Comparison of ENCODE assay signal across 8 cellular contexts in the genomic region with DNA sequence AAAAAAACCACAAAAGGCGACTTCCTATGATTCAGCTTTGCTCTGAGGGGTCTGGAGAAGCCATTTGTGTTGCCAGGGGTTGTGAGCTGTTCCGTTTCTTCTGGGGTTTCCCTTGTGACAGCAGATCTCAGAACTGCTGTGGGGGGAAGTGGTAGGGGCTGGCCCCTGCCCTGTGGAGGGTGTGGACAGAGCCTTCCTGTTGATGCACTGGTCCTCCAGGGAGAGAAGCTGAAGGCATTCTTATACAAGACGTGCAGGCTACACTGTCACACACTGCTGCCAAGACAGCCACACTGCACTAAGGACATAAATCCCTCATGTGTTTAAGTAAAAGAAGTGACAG. TPM values are rescaled to one million over a fixed set of nuclear protein-coding genes. Genes with fewer than 3 reads are reported as not detected.
DNase-seq lines count a peak whose midpoint lies in the region; ATAC-seq and TF ChIP-seq lines count a peak whose summit lies in the region.

No MANE protein-coding gene starts in this region.

- no peaks in the 10 kb centered on the region for H3K9me3 Mint-ChIP-seq in activated T-helper 17 cell treated with anti-CD3 and anti-CD28 coated beads, Interleukin-2, amount 50 U/mL, for 72 hours

- no peak for TF ChIP-seq POLR2A in thyroid gland (IDR thresholded peaks at IDR 0.05)

- DNase-seq in GM10248 (ENCODE audit: extremely low spot score): peak; percentile 84
- DNase-seq in Jurkat, Clone E6-1 (ENCODE audit: low read depth, low spot score): peak; percentile 52
- peak; percentile 10 for DNase-seq in stimulated activated CD4-positive, alpha-beta T cell treated with anti-CD3 and anti-CD28 coated beads, Interleukin-12 subunit alpha, Interleukin-12 subunit beta, amount 100 ng/mL, for 4 hours
- no peak for DNase-seq in mammary epithelial cell
- no peak for DNase-seq in thyroid gland
- no peak for DNase-seq in WERI-Rb-1

- no peaks in the 10 kb centered on the region for H3K36me3 ChIP-seq in mammary epithelial cell (ENCODE audit: insufficient read depth, low read length)
- H3K36me3 ChIP-seq in thyroid gland: no peaks in the 10 kb centered on the region
- H3K36me3 ChIP-seq in WERI-Rb-1: no peaks in the 10 kb centered on the region

- peak; percentile 87 for ATAC-seq in GM21526 (IDR thresholded peaks at IDR 0.05; ENCODE audit: low FRiP score, unreplicated experiment)
- peak; percentile 99 for ATAC-seq in activated T-helper 17 cell treated with anti-CD3 and anti-CD28 coated beads, Interleukin-2, amount 50 U/mL, for 72 hours (replicated peaks)

- no peaks in the 10 kb centered on the region for H3K27me3 Mint-ChIP-seq in activated T-helper 17 cell treated with anti-CD3 and anti-CD28 coated beads, Interleukin-2, amount 50 U/mL, for 72 hours

- in situ Hi-C loops in mammary epithelial cell (cut with MboI; ENCODE audit: low sequenced_read_pairs in 2 of 2): loop anchor here in 1 of 2 donors (25.0 kb wide), 1 partner anchor 259 kb away; no protein-coding TSS in a partner anchor

- H3K27ac ChIP-seq in mammary epithelial cell (ENCODE audit: insufficient read depth, low read depth, low read length): no peak overlapping the region
- no peak overlapping the region for H3K27ac ChIP-seq in thyroid gland
- no peak overlapping the region for H3K27ac ChIP-seq in WERI-Rb-1

- peak overlapping the region; percentile 80 for H3K27ac Mint-ChIP-seq in activated T-helper 17 cell treated with anti-CD3 and anti-CD28 coated beads, Interleukin-2, amount 50 U/mL, for 72 hours

- CTCF ChIA-PET in GM10248 (lab: Yijun Ruan, JAX): interaction anchor here (1.2 to 1.6 kb wide), 5 partner anchors 9 to 340 kb away, joined by 3 to 4 read pairs (median 3); no protein-coding TSS in a partner anchor
- CTCF ChIA-PET in mammary epithelial cell (lab: Charles Lee; ENCODE audit: low non-redundant PET): no interaction called here

- H3K4me1 Mint-ChIP-seq in activated T-helper 17 cell treated with anti-CD3 and anti-CD28 coated beads, Interleukin-2, amount 50 U/mL, for 72 hours: peaks cover 12% of the 10 kb centered on the region

- BruUV-seq in mammary epithelial cell (replicated peaks; lab: Mats Ljungman, UMichigan): no TSS peak

- H3K4me3 Mint-ChIP-seq in activated T-helper 17 cell treated with anti-CD3 and anti-CD28 coated beads, Interleukin-2, amount 50 U/mL, for 72 hours: peak overlapping the region; percentile 60

- no peaks in the 10 kb centered on the region for H4K20me1 ChIP-seq in mammary epithelial cell (ENCODE audit: insufficient read depth, low read length)

- H3K4me2 ChIP-seq in mammary epithelial cell (ENCODE audit: insufficient read depth, low read depth, low read length): no peak overlapping the region

- H3K36me3 Mint-ChIP-seq in activated T-helper 17 cell treated with anti-CD3 and anti-CD28 coated beads, Interleukin-2, amount 50 U/mL, for 72 hours (ENCODE audit: low read depth): no peaks in the 10 kb centered on the region

- intact Hi-C loops in mammary epithelial cell (cut with micrococcal nuclease) (no loop called here), thyroid gland (cut with DNase I) (no loop called here)

- dilution Hi-C loops in mammary epithelial cell (cut with HindIII; ENCODE audit: low sequenced_read_pairs): loop anchor here (5.0 kb wide), 1 partner anchor 54 kb away; no protein-coding TSS in a partner anchor

- POLR2A ChIA-PET in GM10248 (lab: Yijun Ruan, JAX): interaction anchor here (0.6 kb wide), 1 partner anchor 328 kb away, joined by 5 read pairs; no protein-coding TSS in a partner anchor

- no peak overlapping the region for H3K4me3 ChIP-seq in Jurkat, Clone E6-1 (ENCODE audit: low read length)
- no peak overlapping the region for H3K4me3 ChIP-seq in mammary epithelial cell (replicated peaks in 1 of 3; ENCODE audit: insufficient read depth in 1 of 3, low read depth in 2 of 3, low read length in 3 of 3)
- H3K4me3 ChIP-seq in thyroid gland (replicated peaks in 1 of 3): no peak overlapping the region
- no peak overlapping the region for H3K4me3 ChIP-seq in WERI-Rb-1 (ENCODE audit: low read depth, low read length)

- H2AFZ ChIP-seq in mammary epithelial cell (ENCODE audit: low read depth, low read length): no peak overlapping the region

- no peaks in the 10 kb centered on the region for H3K79me2 ChIP-seq in mammary epithelial cell (ENCODE audit: insufficient read depth, low read length)

- no peak overlapping the region for H3K9ac ChIP-seq in mammary epithelial cell (ENCODE audit: insufficient read depth, low read length)

- no peaks in the 10 kb centered on the region for H3K27me3 ChIP-seq in mammary epithelial cell (ENCODE audit: insufficient read depth, low read length)
- no peaks in the 10 kb centered on the region for H3K27me3 ChIP-seq in thyroid gland
- H3K27me3 ChIP-seq in WERI-Rb-1 (ENCODE audit: insufficient read depth, low read depth, severe bottlenecking): peaks cover 83% of the 10 kb centered on the region

- no peaks in the 10 kb centered on the region for H3K9me3 ChIP-seq in mammary epithelial cell (replicated peaks; ENCODE audit: insufficient read depth, low read length)
- H3K9me3 ChIP-seq in thyroid gland: no peaks in the 10 kb centered on the region
- H3K9me3 ChIP-seq in WERI-Rb-1 (ENCODE audit: severe bottlenecking): no peaks in the 10 kb centered on the region

- 93% methylated on average over 3 of the region's 3 CpGs for WGBS in mammary epithelial cell (ENCODE audit: low coverage, missing lambda C conversion rate)
- 62 to 69% methylated on average over 3 of the region's 3 CpGs for WGBS in thyroid gland, 2 donors

- H3K4me1 ChIP-seq in mammary epithelial cell (ENCODE audit: insufficient read depth, low read length): no peaks in the 10 kb centered on the region
- no peaks in the 10 kb centered on the region for H3K4me1 ChIP-seq in thyroid gland

- TF ChIP-seq CTCF in GM10248 (IDR thresholded peaks at IDR 0.05; ENCODE audit: control extremely low read depth, extremely low read depth, low read depth, missing control alignments): no peak
- no peak for TF ChIP-seq CTCF in mammary epithelial cell (conservative IDR thresholded peaks at IDR 0.05 in 1 of 2, IDR thresholded peaks at IDR 0.05 in 1 of 2; ENCODE audit: extremely low read depth in 1 of 2, insufficient read depth in 1 of 2, low read depth in 1 of 2, low read length in 2 of 2)
- no peak for TF ChIP-seq CTCF in thyroid gland (IDR thresholded peaks at IDR 0.05)
- TF ChIP-seq CTCF in WERI-Rb-1 (IDR thresholded peaks at IDR 0.05; ENCODE audit: low read depth, low read length): no peak

RNA-seq across cellular contexts. Expression of a gene that starts 17.3 kb away (rescaled TPM):
- polyA plus RNA-seq in Jurkat, Clone E6-1 (2012; ENCODE audit: insufficient read depth, insufficient read length): 22.8 TPM
- 10 to 100 TPM; 31.6 to 36.3 TPM for total RNA-seq in activated T-helper 17 cell treated with anti-CD3 and anti-CD28 coated beads, Interleukin-2, amount 50 U/mL, for 72 hours
- 10 to 100 TPM; 13.8 to 24.5 TPM for total RNA-seq in mammary epithelial cell
- 8.5 TPM for polyA plus RNA-seq in mammary epithelial cell
- 12.6 TPM for polyA minus RNA-seq in mammary epithelial cell
- 10 to 100 TPM; 14.4 to 24.1 (median 20.0) TPM for total RNA-seq in thyroid gland

RNA-seq across cellular contexts. Expression of a gene that starts 44.0 kb away (rescaled TPM):
- polyA plus RNA-seq in Jurkat, Clone E6-1 (2012; ENCODE audit: insufficient read depth, insufficient read length): 1.6 TPM
- total RNA-seq in activated T-helper 17 cell treated with anti-CD3 and anti-CD28 coated beads, Interleukin-2, amount 50 U/mL, for 72 hours: under 1 TPM in 1 of 2 donors, not detected in 1; 0.24 TPM
- total RNA-seq in mammary epithelial cell: 1 to 10 TPM in 1 of 2 donors, under 1 TPM in 1; 0.17 to 1.5 TPM
- polyA plus RNA-seq in mammary epithelial cell: 0.80 TPM
- 0.21 TPM for polyA minus RNA-seq in mammary epithelial cell
- 1 to 10 TPM in 2 of 4 donors, under 1 TPM in 2; 0.27 to 2.1 (median 0.88) TPM for total RNA-seq in thyroid gland

Comparison
In these comparisons a context has a peak if more than half of its experiments do, and no peak if none do; other contexts are left out.
1. DNase-seq: peak in GM10248 (single experiment), Jurkat, Clone E6-1 (single experiment) and stimulated activated CD4-positive, alpha-beta T cell treated with anti-CD3 and anti-CD28 coated beads, Interleukin-12 subunit alpha, Interleukin-12 subunit beta, amount 100 ng/mL, for 4 hours (single experiment); none in mammary epithelial cell (single experiment), thyroid gland (0 of 2) and WERI-Rb-1 (single experiment).